ENCODE assay signal across 31 cellular contexts in genomic region chr1:44045064-44045463, GRCh38.
"Had no signal": no experiment of that assay in that cellular context is flagged by ENCODE, and none has a peak within 500 bp of the region (broad histone marks: within the 10 kb centered on the region; RNA-seq: fewer than 3 reads in every experiment).

No MANE protein-coding gene starts in this region.

- H3K4me2 ChIP-seq: KMS-11 had no signal

- H3K4me3 ChIP-seq: cardiac muscle cell had no signal

- H3K36me3 Mint-ChIP-seq: activated CD8-positive, alpha-beta memory T cell treated with anti-CD3 and anti-CD28 coated beads, Interleukin-2, amount 10 ng/mL, durations not matched to agents 7 days and 5 days; activated naive CD8-positive, alpha-beta T cell treated with anti-CD3 and anti-CD28 coated beads for 36 hours had no signal

- H3K27ac ChIP-seq: cardiac muscle cell, KMS-11 had no signal

- H3K9me3 Mint-ChIP-seq: activated CD4-positive, alpha-beta memory T cell treated with anti-CD3 and anti-CD28 coated beads, Interleukin-2, amount 10 ng/mL, durations not matched to agents 7 days and 5 days; activated naive CD8-positive, alpha-beta T cell treated with anti-CD3 and anti-CD28 coated beads for 36 hours; activated T-cell treated with anti-CD3 and anti-CD28 coated beads, Interleukin-2, amount 50 U/mL, for 72 hours; activated T-helper 17 cell treated with anti-CD3 and anti-CD28 coated beads, Interleukin-2, amount 50 U/mL, for 72 hours; central memory CD8-positive, alpha-beta T cell had no signal

- DNase-seq: activated CD4-positive, alpha-beta memory T cell treated with anti-CD3 and anti-CD28 coated beads, Interleukin-2, amount 10 ng/mL, durations not matched to agents 7 days and 5 days; activated CD4-positive, alpha-beta T cell treated with anti-CD3 and anti-CD28 coated beads for 1 hour; activated CD4-positive, alpha-beta T cell treated with anti-CD3 and anti-CD28 coated beads for 48 hours; activated CD4-positive, CD25-positive, alpha-beta regulatory T cell; activated CD8-positive, alpha-beta memory T cell treated with anti-CD3 and anti-CD28 coated beads for 24 hours; activated CD8-positive, alpha-beta memory T cell treated with anti-CD3 and anti-CD28 coated beads, Interleukin-2, amount 10 ng/mL, durations not matched to agents 7 days and 5 days; activated effector memory CD4-positive, alpha-beta T cell treated with anti-CD3 and anti-CD28 coated beads, Interleukin-2, amount 50 U/mL, for 16 hours; activated naive CD4-positive, alpha-beta T cell; activated naive CD4-positive, alpha-beta T cell treated with anti-CD3 and anti-CD28 coated beads, Interleukin-2, amount 50 U/mL, for 16 hours; activated naive CD8-positive, alpha-beta T cell treated with anti-CD3 and anti-CD28 coated beads for 36 hours; activated T-cell treated with anti-CD3 and anti-CD28 coated beads, Interleukin-2, amount 50 U/mL, for 1 hour; activated T-cell treated with anti-CD3 and anti-CD28 coated beads, Interleukin-2, amount 50 U/mL, for 72 hours; amniotic stem cell; aorta; MM.1S; MV-4-11; NCI-H1092; NCI-H1436 treated with DMSO at 0.1 percent for 48 hours; NCI-H187; NCI-H2029 treated with DMSO at 0.1 percent for 48 hours; NCI-H2107; NCI-H2171; NCI-H510A; NCI-H526; NCI-H748 treated with DMSO at 0.1 percent for 48 hours; NK-92 treated with Interleukin-12 subunit alpha and Interleukin-12 subunit beta, amount 100 ng/mL, for 24 hours; Right ventricle myocardium superior had no signal

- ATAC-seq: activated CD8-positive, alpha-beta memory T cell treated with anti-CD3 and anti-CD28 coated beads, Interleukin-2, amount 10 ng/mL, durations not matched to agents 7 days and 5 days; activated T-cell treated with anti-CD3 and anti-CD28 coated beads, Interleukin-2, amount 50 U/mL, for 72 hours; activated T-helper 17 cell treated with anti-CD3 and anti-CD28 coated beads, Interleukin-2, amount 50 U/mL, for 72 hours had no signal

- H3K27ac Mint-ChIP-seq: activated CD4-positive, alpha-beta memory T cell treated with anti-CD3 and anti-CD28 coated beads, Interleukin-2, amount 10 ng/mL, durations not matched to agents 7 days and 5 days; activated CD8-positive, alpha-beta memory T cell treated with anti-CD3 and anti-CD28 coated beads, Interleukin-2, amount 10 ng/mL, durations not matched to agents 7 days and 5 days; activated naive CD8-positive, alpha-beta T cell treated with anti-CD3 and anti-CD28 coated beads for 36 hours; activated T-cell treated with anti-CD3 and anti-CD28 coated beads, Interleukin-2, amount 50 U/mL, for 72 hours; activated T-helper 17 cell treated with anti-CD3 and anti-CD28 coated beads, Interleukin-2, amount 50 U/mL, for 72 hours had no signal

- H3K4me3 Mint-ChIP-seq: activated CD4-positive, alpha-beta memory T cell treated with anti-CD3 and anti-CD28 coated beads, Interleukin-2, amount 10 ng/mL, durations not matched to agents 7 days and 5 days; activated CD8-positive, alpha-beta memory T cell treated with anti-CD3 and anti-CD28 coated beads, Interleukin-2, amount 10 ng/mL, durations not matched to agents 7 days and 5 days; activated T-cell treated with anti-CD3 and anti-CD28 coated beads, Interleukin-2, amount 50 U/mL, for 72 hours; activated T-helper 17 cell treated with anti-CD3 and anti-CD28 coated beads, Interleukin-2, amount 50 U/mL, for 72 hours; central memory CD8-positive, alpha-beta T cell had no signal

- H3K36me3 ChIP-seq: cardiac muscle cell had no signal

- H3K9ac ChIP-seq: KMS-11 had no signal

- H3K27me3 ChIP-seq: cardiac muscle cell had no signal
